Comparison of ENCODE assay signal across 13 cellular contexts in the genomic region with DNA sequence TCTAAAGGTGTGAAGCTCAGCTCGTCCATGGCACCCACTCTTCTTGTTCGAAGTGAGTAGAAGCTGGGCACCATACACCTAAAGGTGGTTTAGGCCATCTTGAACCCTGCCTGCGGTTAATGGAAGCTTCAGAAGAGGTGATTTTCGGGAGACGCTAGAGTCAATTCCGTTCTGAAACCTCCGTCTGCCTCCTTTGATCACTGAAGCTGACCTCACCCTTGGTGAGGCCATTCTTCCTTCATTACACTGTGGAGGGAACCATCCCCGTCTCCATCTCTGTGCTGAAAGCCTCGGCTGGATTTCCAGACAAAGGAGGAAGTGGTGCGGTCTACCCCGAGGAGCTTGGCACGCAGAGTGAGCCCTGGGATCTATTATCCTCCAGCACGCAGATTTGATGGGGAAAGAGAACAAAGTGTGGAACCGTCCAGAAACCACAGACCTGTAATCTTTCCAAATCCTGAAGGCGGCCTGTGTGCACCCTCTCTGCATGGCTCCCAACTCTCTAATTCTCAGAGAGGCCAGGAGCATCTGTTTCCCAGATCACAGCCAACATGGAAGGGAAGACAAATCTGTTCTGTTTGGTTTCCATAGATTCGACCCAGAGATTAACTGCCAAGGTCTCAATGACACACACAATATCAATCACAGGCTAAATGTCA. TPM values are rescaled to one million over a fixed set of nuclear protein-coding genes. Genes with fewer than 3 reads are reported as not detected.
DNase-seq lines count a peak whose midpoint lies in the region; ATAC-seq and TF ChIP-seq lines count a peak whose summit lies in the region.
"Had no signal": no experiment of that assay in that cellular context is flagged by ENCODE, and none has a peak within 500 bp of the region (broad histone marks: within the 10 kb centered on the region; RNA-seq: fewer than 3 reads in every experiment).

No MANE protein-coding gene starts in this region.

- TF ChIP-seq CTCF in fibroblast of lung (conservative IDR thresholded peaks at IDR 0.05 in 1 of 2, IDR thresholded peaks at IDR 0.05 in 1 of 2; ENCODE audit: low read depth in 1 of 2, low read length in 2 of 2) = no peak
- TF ChIP-seq CTCF in progenitor cell of endocrine pancreas (IDR thresholded peaks at IDR 0.05; ENCODE audit: unreplicated experiment) = no peak

- no peaks in the 10 kb centered on the region for H3K36me3 Mint-ChIP-seq in activated CD4-positive, alpha-beta T cell treated with anti-CD3 and anti-CD28 coated beads for 36 hours (ENCODE audit: low read depth)
- H3K36me3 Mint-ChIP-seq in progenitor cell of endocrine pancreas (ENCODE audit: insufficient read depth) = no peaks in the 10 kb centered on the region
- H3K36me3 Mint-ChIP-seq: naive B cell had no signal

- H3K27me3 Mint-ChIP-seq in activated CD4-positive, alpha-beta T cell treated with anti-CD3 and anti-CD28 coated beads for 36 hours = no peaks in the 10 kb centered on the region
- H3K27me3 Mint-ChIP-seq in progenitor cell of endocrine pancreas = peaks cover 12% of the 10 kb centered on the region
- H3K27me3 Mint-ChIP-seq: naive B cell had no signal

- H4K20me1 ChIP-seq in fibroblast of lung (ENCODE audit: control insufficient read depth, extremely low read depth, insufficient read depth, low read length) = no peaks in the 10 kb centered on the region

- no peak overlapping the region for H3K4me3 ChIP-seq in fibroblast of lung (replicated peaks in 1 of 4; ENCODE audit: control extremely low read depth in 1 of 4, insufficient read depth in 1 of 4, low read depth in 3 of 4, low read length in 4 of 4)
- no peak overlapping the region for H3K4me3 ChIP-seq in skeletal muscle tissue (ENCODE audit: low read length in 3 of 3)
- H3K4me3 ChIP-seq: HAP-1, PC-9 had no signal

- no peak overlapping the region for H3K9ac ChIP-seq in fibroblast of lung (ENCODE audit: insufficient read depth, low read length)
- peak overlapping the region in 2 of 3 donors; percentile 14 to 33 for H3K9ac ChIP-seq in skeletal muscle tissue (ENCODE audit: low read depth in 1 of 3, low read length in 3 of 3)

- ATAC-seq in GM21390 (IDR thresholded peaks at IDR 0.05; ENCODE audit: unreplicated experiment) = no peak
- no peak for ATAC-seq in activated CD4-positive, alpha-beta T cell treated with anti-CD3 and anti-CD28 coated beads for 36 hours

- CTCF ChIA-PET in activated CD4-positive, alpha-beta T cell treated with anti-CD3 and anti-CD28 coated beads for 36 hours (lab: Charles Lee) = interaction anchor here (0.6 to 1.4 kb wide), 5 partner anchors 13 to 818 kb away, joined by 3 to 4 read pairs (median 4); a partner anchor contains a TSS

- no peak overlapping the region for H3K4me3 Mint-ChIP-seq in activated CD4-positive, alpha-beta T cell treated with anti-CD3 and anti-CD28 coated beads for 36 hours
- H3K4me3 Mint-ChIP-seq in progenitor cell of endocrine pancreas (ENCODE audit: low read depth) = no peak overlapping the region
- H3K4me3 Mint-ChIP-seq: activated T-helper 1 cell treated with anti-CD3 and anti-CD28 coated beads, Interleukin-12 subunit alpha, Interleukin-12 subunit beta, Interleukin-2, Interleukin-4 antibody, amounts not matched to agents 30 ng/mL and 10 ng/mL and 1 ng/mL, durations not matched to agents 14 hours and 24 hours and 36 hours; naive B cell had no signal

- DNase-seq in DMS 273 (lab: John Stamatoyannopoulos, UW; ENCODE audit: unreplicated experiment) (peak; percentile 35), DMS 273 treated with DMSO at 0.1 percent for 48 hours (lab: John Stamatoyannopoulos, UW) (no peak), RPMI7951 (ENCODE audit: low read depth) (peak; percentile 6), fibroblast of lung (ENCODE audit: low read depth in 2 of 2) (peak; percentile 76 to 90), progenitor cell of endocrine pancreas (ENCODE audit: low spot score, unreplicated experiment) (no peak)
- no peak for DNase-seq in activated CD4-positive, alpha-beta T cell treated with anti-CD3 and anti-CD28 coated beads for 36 hours
- DNase-seq: naive B cell, PC-9 had no signal

- H3K27me3 ChIP-seq in fibroblast of lung (ENCODE audit: control insufficient read depth, insufficient read depth, low read length) = no peaks in the 10 kb centered on the region
- H3K27me3 ChIP-seq in skeletal muscle tissue (ENCODE audit: control insufficient read depth in 3 of 3, insufficient read depth in 3 of 3, low read length in 3 of 3) = no peaks in the 10 kb centered on the region

- H3K9me3 ChIP-seq in fibroblast of lung (ENCODE audit: control insufficient read depth, insufficient read depth, low read depth, low read length) (no peaks in the 10 kb centered on the region), skeletal muscle tissue (ENCODE audit: control insufficient read depth in 3 of 3, low read length in 3 of 3) (no peaks in the 10 kb centered on the region)
- H3K9me3 ChIP-seq: HAP-1 had no signal

- H3K27ac ChIP-seq in fibroblast of lung (ENCODE audit: insufficient read depth, low read length) (no peak overlapping the region), skeletal muscle tissue (ENCODE audit: low read depth, low read length) (peak overlapping the region; percentile 75)
- H3K27ac ChIP-seq: 22Rv1, PC-9 had no signal

- no peaks in the 10 kb centered on the region for H3K9me3 Mint-ChIP-seq in activated CD4-positive, alpha-beta T cell treated with anti-CD3 and anti-CD28 coated beads for 36 hours (ENCODE audit: low read depth)
- no peaks in the 10 kb centered on the region for H3K9me3 Mint-ChIP-seq in progenitor cell of endocrine pancreas (ENCODE audit: low read depth)
- H3K9me3 Mint-ChIP-seq: activated T-helper 1 cell treated with anti-CD3 and anti-CD28 coated beads, Interleukin-12 subunit alpha, Interleukin-12 subunit beta, Interleukin-2, Interleukin-4 antibody, amounts not matched to agents 30 ng/mL and 10 ng/mL and 1 ng/mL, durations not matched to agents 14 hours and 24 hours and 36 hours had no signal

- no peaks in the 10 kb centered on the region for H3K79me2 ChIP-seq in fibroblast of lung (ENCODE audit: control insufficient read depth, insufficient read depth, low read length)

- intact Hi-C loops in activated CD4-positive, alpha-beta T cell treated with anti-CD3 and anti-CD28 coated beads for 36 hours (cut with DNase I, micrococcal nuclease) = no loop called here

- H3K36me3 ChIP-seq in fibroblast of lung (ENCODE audit: control insufficient read depth, insufficient read depth, low read length) = no peaks in the 10 kb centered on the region
- H3K36me3 ChIP-seq in skeletal muscle tissue (ENCODE audit: control insufficient read depth in 3 of 3, insufficient read depth in 3 of 3, low read length in 3 of 3) = peaks cover 0 to 9% (median 8%) of the 10 kb centered on the region in 3 donors
- H3K36me3 ChIP-seq: HAP-1 had no signal

- no peaks in the 10 kb centered on the region for H3K4me1 Mint-ChIP-seq in activated CD4-positive, alpha-beta T cell treated with anti-CD3 and anti-CD28 coated beads for 36 hours
- H3K4me1 Mint-ChIP-seq in progenitor cell of endocrine pancreas (ENCODE audit: low read depth) = peaks cover 5% of the 10 kb centered on the region
- H3K4me1 Mint-ChIP-seq: naive B cell had no signal

- H3K4me1 ChIP-seq in fibroblast of lung (ENCODE audit: control insufficient read depth, extremely low read depth, insufficient read depth, low read length) (no peaks in the 10 kb centered on the region), skeletal muscle tissue (ENCODE audit: control insufficient read depth in 3 of 3, insufficient read depth in 3 of 3, low read length in 3 of 3) (peaks cover 29 to 32% (median 29%) of the 10 kb centered on the region in 3 donors)
- H3K4me1 ChIP-seq: HAP-1 had no signal

- no peak overlapping the region for H3K27ac Mint-ChIP-seq in activated CD4-positive, alpha-beta T cell treated with anti-CD3 and anti-CD28 coated beads for 36 hours
- no peak overlapping the region for H3K27ac Mint-ChIP-seq in progenitor cell of endocrine pancreas
- H3K27ac Mint-ChIP-seq: activated T-helper 1 cell treated with anti-CD3 and anti-CD28 coated beads, Interleukin-12 subunit alpha, Interleukin-12 subunit beta, Interleukin-2, Interleukin-4 antibody, amounts not matched to agents 30 ng/mL and 10 ng/mL and 1 ng/mL, durations not matched to agents 14 hours and 24 hours and 36 hours had no signal

- H3K4me2 ChIP-seq in fibroblast of lung (ENCODE audit: extremely low read depth, insufficient read depth, low read length) = peak overlapping the region; percentile 25
- H3K4me2 ChIP-seq: PC-9 had no signal

- peak overlapping the region; percentile 57 for H2AFZ ChIP-seq in fibroblast of lung (ENCODE audit: low read length)
- H2AFZ ChIP-seq: PC-9 had no signal

- POLR2A ChIA-PET in activated CD4-positive, alpha-beta T cell treated with anti-CD3 and anti-CD28 coated beads for 36 hours (lab: Charles Lee) = no interaction called here

RNA-seq across cellular contexts. Expression of gene SAMD8, which starts 49.1 kb away (rescaled TPM):
- 13.1 and 14.1 TPM in 2 replicates for total RNA-seq in RPMI7951 (2014; rRNA removed; shearing (Covaris generic))
- total RNA-seq in fibroblast of lung (39.0 and 51.5 TPM in 2 replicates), skeletal muscle tissue (17.7 TPM), progenitor cell of endocrine pancreas (17.4 and 18.0 TPM in 2 replicates)
- 20.9 and 32.5 TPM in 2 replicates for polyA plus RNA-seq in fibroblast of lung
- 9.9 and 14.2 TPM in 2 replicates for polyA plus RNA-seq in fibroblast of lung (2012)
- polyA minus RNA-seq in fibroblast of lung (ENCODE audit: low replicate concordance) = 27.6 and 29.3 TPM in 2 replicates
- 10 to 100 TPM; 20.5 to 20.9 TPM for total RNA-seq in activated CD4-positive, alpha-beta T cell treated with anti-CD3 and anti-CD28 coated beads for 36 hours

Comparison
In these comparisons a context has a peak if more than half of its experiments do, and no peak if none do; other contexts are left out.
1. DNase-seq: peak in DMS 273 (single experiment), RPMI7951 (single experiment) and fibroblast of lung (2 of 2); none in DMS 273 treated with DMSO at 0.1 percent for 48 hours (single experiment), activated CD4-positive, alpha-beta T cell treated with anti-CD3 and anti-CD28 coated beads for 36 hours (single experiment) and progenitor cell of endocrine pancreas (single experiment).